In genomic region chr11:63916837-63917684, GRCh38 we compare ENCODE assay signal across 8 cellular contexts.
DNase-seq lines count a peak whose midpoint lies in the region; TF ChIP-seq lines count a peak whose summit lies in the region.

TSS of gene RCOR2 (minus strand) at chr11:63917164. CDS start at chr11:63916456, 708 bp downstream.

- H3K9ac ChIP-seq in HUES48 (ENCODE audit: low read depth, low read length): peak within 1 kb of the TSS; percentile 91
- H3K9ac ChIP-seq in mucosa of rectum (ENCODE audit: low read depth in 1 of 2, low read length in 2 of 2): peak within 1 kb of the TSS; percentile 20 to 53

- H3K27me3 ChIP-seq in HUES48 (ENCODE audit: control insufficient read depth, insufficient read depth, low read length): no peaks in the 10 kb centered on the region
- H3K27me3 ChIP-seq in mucosa of rectum (ENCODE audit: control insufficient read depth in 2 of 2, insufficient read depth in 2 of 2, low read length in 2 of 2): no peaks in the 10 kb centered on the region

- H3K36me3 ChIP-seq in HUES48 (ENCODE audit: control insufficient read depth, insufficient read depth, low read length) (peaks cover 28% of the 10 kb centered on the region), mucosa of rectum (ENCODE audit: control insufficient read depth in 2 of 2, insufficient read depth in 2 of 2, low read length in 2 of 2) (no peaks in the 10 kb centered on the region)

- no peak for TF ChIP-seq POLR2A in erythroblast (IDR thresholded peaks at IDR 0.05; ENCODE audit: low read length)

- H3K9me3 ChIP-seq in HUES48 (ENCODE audit: control insufficient read depth, insufficient read depth, low read length) (no peaks in the 10 kb centered on the region), mucosa of rectum (ENCODE audit: control insufficient read depth in 2 of 2, low read length in 2 of 2) (no peaks in the 10 kb centered on the region)

- H3K4me1 ChIP-seq in HUES48 (ENCODE audit: control insufficient read depth, insufficient read depth, low read length) (peaks cover 33% of the 10 kb centered on the region), mucosa of rectum (ENCODE audit: control insufficient read depth in 2 of 2, insufficient read depth in 2 of 2, low read length in 2 of 2) (peaks cover 30 to 38% of the 10 kb centered on the region in 2 donors)

- H3K27ac ChIP-seq in HUES48 (ENCODE audit: low read depth, low read length) (peak within 1 kb of the TSS; percentile 99), mucosa of rectum (ENCODE audit: low read depth in 2 of 2, low read length in 2 of 2) (peak within 1 kb of the TSS; percentile 88 to 89)

- H3K4me3 ChIP-seq in HUES48 (ENCODE audit: low read depth, low read length): peak within 1 kb of the TSS; percentile 79
- peak within 1 kb of the TSS; percentile 61 to 64 for H3K4me3 ChIP-seq in mucosa of rectum (ENCODE audit: low read length in 2 of 2)

- DNase-seq in DMS 273 (lab: John Stamatoyannopoulos, UW; ENCODE audit: unreplicated experiment) (peak; percentile 94), NOMO-1 treated with dmso at 0.1 percent for 144 hours (lab: John Stamatoyannopoulos, UW; ENCODE audit: unreplicated experiment) (peak; percentile 52), activated T-cell treated with anti-CD3 and anti-CD28 coated beads for 48 hours (ENCODE audit: low read depth) (peak; percentile 63), erythroblast (lab: John Stamatoyannopoulos, UW) (peak; percentile 73 to 79), kidney glomerular epithelial cell (lab: John Stamatoyannopoulos, UW) (no peak)
- DNase-seq in stimulated activated CD8-positive, alpha-beta memory T cell treated with anti-CD3 and anti-CD28 coated beads, Interleukin-7, amount 100 ng/mL, for 24 hours (ENCODE audit: low read depth): peak; percentile 29
